8 cellular contexts compared by ENCODE assay signal in genomic region chr20:63552481-63553249, GRCh38. TPM values are rescaled to one million over a fixed set of nuclear protein-coding genes. Genes with fewer than 3 reads are reported as not detected.
A peak's percentile ranks its signal among the peaks of the same experiment; 100 is the strongest.
DNase-seq lines count a peak whose midpoint lies in the region; ATAC-seq and TF ChIP-seq lines count a peak whose summit lies in the region.

No MANE protein-coding gene starts in this region.

- H3K79me2 ChIP-seq in OCI-LY7 (ENCODE audit: insufficient read depth, low read depth, low read length) = no peaks in the 10 kb centered on the region

- peak; percentile 32 for DNase-seq in CD1c-positive myeloid dendritic cell (ENCODE audit: extremely low spot score)
- DNase-seq in OCI-LY7 (ENCODE audit: low spot score) = peak; percentile 92
- peak; percentile 57 to 68 for DNase-seq in central memory CD8-positive, alpha-beta T cell (ENCODE audit: low spot score in 2 of 2)
- DNase-seq in type B pancreatic cell (ENCODE audit: extremely low spot score, unreplicated experiment) = no peak
- DNase-seq in gastrocnemius medialis = no peak
- no peak for DNase-seq in NCI-H2107 treated with DMSO at 0.1 percent for 48 hours (lab: John Stamatoyannopoulos, UW; ENCODE audit: unreplicated experiment)
- no peak for DNase-seq in esophagus squamous epithelium (lab: John Stamatoyannopoulos, UW)

- no peaks in the 10 kb centered on the region for H4K20me1 ChIP-seq in OCI-LY7 (ENCODE audit: insufficient read depth, low read length)

- H3K4me2 ChIP-seq in OCI-LY7 (ENCODE audit: low read length) = peak overlapping the region; percentile 97

- intact Hi-C loops in OCI-LY7 (cut with micrococcal nuclease; ENCODE audit: unreplicated experiment) (loop anchor here (1.0 to 5.0 kb wide), 2 partner anchors 75 to 90 kb away; partner anchors contain the start of gene GMEB2), gastrocnemius medialis (cut with DNase I; ENCODE audit: low total_unique reads) (no loop called here), esophagus squamous epithelium (cut with DNase I) (no loop called here)

- no peak for TF ChIP-seq POLR2A in gastrocnemius medialis (IDR thresholded peaks at IDR 0.05)
- TF ChIP-seq POLR2A in esophagus squamous epithelium (IDR thresholded peaks at IDR 0.05) = no peak

- H3K9me3 Mint-ChIP-seq in central memory CD8-positive, alpha-beta T cell = no peaks in the 10 kb centered on the region
- no peaks in the 10 kb centered on the region for H3K9me3 Mint-ChIP-seq in type B pancreatic cell

- H3K36me3 ChIP-seq in OCI-LY7 (ENCODE audit: insufficient read depth, low read length) (no peaks in the 10 kb centered on the region), gastrocnemius medialis (no peaks in the 10 kb centered on the region), esophagus squamous epithelium (no peaks in the 10 kb centered on the region)

- H3K27ac ChIP-seq in OCI-LY7 (ENCODE audit: low read depth, low read length, poor library complexity, severe bottlenecking) (peak overlapping the region; percentile 91), gastrocnemius medialis (no peak overlapping the region), esophagus squamous epithelium (peak overlapping the region in 1 of 4 donors; percentile 25)

- H3K4me3 Mint-ChIP-seq in central memory CD8-positive, alpha-beta T cell = peak overlapping the region; percentile 75
- H3K4me3 Mint-ChIP-seq in type B pancreatic cell = peak overlapping the region; percentile 36

- H3K36me3 Mint-ChIP-seq in central memory CD8-positive, alpha-beta T cell (ENCODE audit: insufficient read depth) = peaks cover 10% of the 10 kb centered on the region
- no peaks in the 10 kb centered on the region for H3K36me3 Mint-ChIP-seq in type B pancreatic cell

- H2AFZ ChIP-seq in OCI-LY7 (ENCODE audit: low read length) = peak overlapping the region; percentile 59; the same call in 1 of the 2 replicates

- peaks cover 19% of the 10 kb centered on the region for H3K4me1 Mint-ChIP-seq in central memory CD8-positive, alpha-beta T cell
- peaks cover 3% of the 10 kb centered on the region for H3K4me1 Mint-ChIP-seq in type B pancreatic cell (ENCODE audit: unreplicated experiment)

- H3K9me3 ChIP-seq in OCI-LY7 (ENCODE audit: low read length) (no peaks in the 10 kb centered on the region), gastrocnemius medialis (no peaks in the 10 kb centered on the region), esophagus squamous epithelium (no peaks in the 10 kb centered on the region)

- CTCF ChIA-PET in OCI-LY7 (lab: Charles Lee; ENCODE audit: unreplicated experiment) = interaction anchor here (0.6 to 0.7 kb wide), 2 partner anchors 12 to 208 kb away, joined by 3 to 5 read pairs; no protein-coding TSS in a partner anchor

- peak overlapping the region; percentile 65 for H3K4me3 ChIP-seq in OCI-LY7 (ENCODE audit: low read depth, low read length, poor library complexity, severe bottlenecking)
- no peak overlapping the region for H3K4me3 ChIP-seq in gastrocnemius medialis
- H3K4me3 ChIP-seq in esophagus squamous epithelium = peak overlapping the region in 1 of 4 donors; percentile 12

- H3K27me3 ChIP-seq in gastrocnemius medialis (peaks cover 30 to 42% (median 34%) of the 10 kb centered on the region in 3 donors), esophagus squamous epithelium (peaks cover 0 to 58% (median 0%) of the 10 kb centered on the region in 4 donors)

- H3K4me1 ChIP-seq in OCI-LY7 (ENCODE audit: insufficient read depth, low read length, poor library complexity, severe bottlenecking) (peaks cover 48% of the 10 kb centered on the region), gastrocnemius medialis (no peaks in the 10 kb centered on the region), esophagus squamous epithelium (peaks cover 10 to 30% (median 18%) of the 10 kb centered on the region in 3 donors)

- no peaks in the 10 kb centered on the region for H3K9me2 ChIP-seq in OCI-LY7 (ENCODE audit: insufficient read depth, low read length)

- 22 to 33% methylated on average over 13 of the region's 15 CpGs for WGBS in esophagus squamous epithelium, 2 donors

- peak overlapping the region; percentile 76 for H3K27ac Mint-ChIP-seq in central memory CD8-positive, alpha-beta T cell (ENCODE audit: low read depth)
- peak overlapping the region; percentile 48 for H3K27ac Mint-ChIP-seq in type B pancreatic cell

- no TSS peak for BruUV-seq in OCI-LY7 (replicated peaks; lab: Mats Ljungman, UMichigan)

- POLR2A ChIA-PET in OCI-LY7 (lab: Charles Lee) = interaction anchor here (0.9 to 1.0 kb wide), 2 partner anchors 11 to 32 kb away, joined by 3 to 6 read pairs; partner anchors contain the start of gene PPDPF

- peaks cover 22% of the 10 kb centered on the region for H3K27me3 Mint-ChIP-seq in central memory CD8-positive, alpha-beta T cell
- H3K27me3 Mint-ChIP-seq in type B pancreatic cell = no peaks in the 10 kb centered on the region

- in situ Hi-C loops in gastrocnemius medialis (cut with MboI; ENCODE audit: low sequenced_read_pairs in 4 of 4) = no loop called here

- ATAC-seq in GM21619 (IDR thresholded peaks at IDR 0.05; ENCODE audit: unreplicated experiment) (peak; percentile 35), gastrocnemius medialis (no peak)
- peak; percentile 77 for ATAC-seq in central memory CD8-positive, alpha-beta T cell (replicated peaks; ENCODE audit: extremely low read depth, poor library complexity, severe bottlenecking)

- TF ChIP-seq CTCF in OCI-LY7 (conservative IDR thresholded peaks at IDR 0.05; ENCODE audit: low read length) = no peak
- TF ChIP-seq CTCF in type B pancreatic cell (conservative IDR thresholded peaks at IDR 0.05) = no peak
- TF ChIP-seq CTCF in gastrocnemius medialis (IDR thresholded peaks at IDR 0.05 in 4 of 5, conservative IDR thresholded peaks at IDR 0.05 in 1 of 5) = no peak
- no peak for TF ChIP-seq CTCF in esophagus squamous epithelium (IDR thresholded peaks at IDR 0.05)

RNA-seq across cellular contexts. Expression of gene FNDC11, which starts 1.3 kb away (rescaled TPM):
- total RNA-seq in OCI-LY7 (2014; rRNA removed; shearing (Covaris generic)) = 0.15 and 0.41 TPM in 2 replicates
- total RNA-seq in OCI-LY7 (2022) (2.1 and 3.0 TPM in 2 replicates), type B pancreatic cell (ENCODE audit: low replicate concordance) (0.52 and 1.4 TPM in 2 replicates), gastrocnemius medialis (under 1 TPM in 1 of 4 donors, not detected in 3; 0.13 TPM), esophagus squamous epithelium (under 1 TPM in 1 of 4 donors, not detected in 3; under 0.01 TPM)

RNA-seq across cellular contexts. Expression of gene SRMS, which starts 5.1 kb away (rescaled TPM):
- not detected in 2 replicates for total RNA-seq in OCI-LY7 (2014; rRNA removed; shearing (Covaris generic))
- 0.42 TPM in 1 of 2 replicates, not detected in the other for total RNA-seq in OCI-LY7 (2022)
- not detected in 2 replicates for total RNA-seq in type B pancreatic cell (ENCODE audit: low replicate concordance)
- total RNA-seq in gastrocnemius medialis = not detected
- not detected for total RNA-seq in esophagus squamous epithelium

RNA-seq across cellular contexts. Expression of gene PTK6, which starts 15.5 kb away (rescaled TPM):
- total RNA-seq in OCI-LY7 (2014; rRNA removed; shearing (Covaris generic)) = 0.05 and 0.13 TPM in 2 replicates
- 1.8 and 2.0 TPM in 2 replicates for total RNA-seq in OCI-LY7 (2022)
- 0.12 and 0.21 TPM in 2 replicates for total RNA-seq in type B pancreatic cell (ENCODE audit: low replicate concordance)
- under 1 TPM in 1 of 4 donors, not detected in 3; 0.36 TPM for total RNA-seq in gastrocnemius medialis
- total RNA-seq in esophagus squamous epithelium = 100 to 1,000 TPM in 1 of 4 donors, 10 to 100 TPM in 3; 40.8 to 133 (median 49.7) TPM

RNA-seq across cellular contexts. Expression of gene HELZ2, which starts 21.4 kb away (rescaled TPM):
- 3.6 and 6.5 TPM in 2 replicates for total RNA-seq in OCI-LY7 (2014; rRNA removed; shearing (Covaris generic))
- total RNA-seq in OCI-LY7 (2022) (8.3 and 8.6 TPM in 2 replicates), type B pancreatic cell (ENCODE audit: low replicate concordance) (24.2 and 43.1 TPM in 2 replicates), gastrocnemius medialis (1 to 10 TPM; 1.7 to 6.2 (median 3.6) TPM), esophagus squamous epithelium (10 to 100 TPM; 23.7 to 37.6 (median 31.2) TPM)

RNA-seq across cellular contexts. Expression of gene PPDPF, which starts 32.1 kb away (rescaled TPM):
- total RNA-seq in OCI-LY7 (2014; rRNA removed; shearing (Covaris generic)) = 16.5 and 34.9 TPM in 2 replicates
- total RNA-seq in OCI-LY7 (2022) (117 and 126 TPM in 2 replicates), type B pancreatic cell (ENCODE audit: low replicate concordance) (280 and 422 TPM in 2 replicates), gastrocnemius medialis (100 to 1,000 TPM in 1 of 4 donors, 10 to 100 TPM in 3; 50.2 to 207 (median 76.1) TPM), esophagus squamous epithelium (100 to 1,000 TPM; 142 to 613 (median 338) TPM)

Comparison
In these comparisons a context has a peak if more than half of its experiments do, and no peak if none do; other contexts are left out.
1. DNase-seq: peak in CD1c-positive myeloid dendritic cell (single experiment), OCI-LY7 (single experiment) and central memory CD8-positive, alpha-beta T cell (2 of 2); none in type B pancreatic cell (single experiment), gastrocnemius medialis (0 of 2), NCI-H2107 treated with DMSO at 0.1 percent for 48 hours (single experiment) and esophagus squamous epithelium (single experiment).
2. ATAC-seq: peak in GM21619 (single experiment) and central memory CD8-positive, alpha-beta T cell (single experiment); none in gastrocnemius medialis (0 of 2).
3. RNA of gene PTK6, which starts 15.5 kb away (total RNA-seq): 40.8 to 133 TPM in esophagus squamous epithelium; 0.05 to 2.0 TPM in OCI-LY7, 0.12 to 0.21 TPM in type B pancreatic cell and 0.36 TPM in gastrocnemius medialis; every median in the first group is over 10 times any median in the second.